In the genomic region with DNA sequence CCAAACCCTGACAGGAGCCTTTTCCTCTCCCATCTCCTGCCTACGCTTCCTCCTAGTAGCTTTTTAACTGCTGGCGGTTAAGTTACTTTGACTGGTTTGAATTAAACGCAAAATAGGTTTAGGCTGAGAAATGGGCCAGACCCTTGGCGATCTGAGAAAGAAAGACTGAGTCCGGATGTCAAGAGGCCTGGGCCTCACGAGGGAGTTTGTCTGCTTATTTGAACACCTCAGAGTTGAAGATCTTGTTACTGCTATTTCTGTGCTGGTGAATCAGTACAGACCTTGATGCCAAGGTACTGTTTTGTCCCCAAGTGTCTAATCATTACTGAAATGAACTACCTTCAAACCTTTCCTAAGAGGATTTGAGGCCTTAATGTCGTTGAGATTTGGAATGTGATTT, we compare ENCODE assay signal across 9 cellular contexts. TPM values are rescaled to one million over a fixed set of nuclear protein-coding genes. Genes with fewer than 3 reads are reported as not detected.
A peak's percentile ranks its signal among the peaks of the same experiment; 100 is the strongest.
DNase-seq lines count a peak whose midpoint lies in the region; ATAC-seq and TF ChIP-seq lines count a peak whose summit lies in the region.
"Had no signal": no experiment of that assay in that cellular context is flagged by ENCODE, and none has a peak within 500 bp of the region (broad histone marks: within the 10 kb centered on the region; RNA-seq: fewer than 3 reads in every experiment).

No MANE protein-coding gene starts in this region.

- no peaks in the 10 kb centered on the region for H3K36me3 Mint-ChIP-seq in activated CD4-positive, alpha-beta T cell treated with anti-CD3 and anti-CD28 coated beads, Interleukin-2, amount 10 ng/mL, durations not matched to agents 7 days and 5 days (ENCODE audit: low read depth)
- H3K36me3 Mint-ChIP-seq in brain: no peaks in the 10 kb centered on the region

- ATAC-seq in lower lobe of right lung (peak; percentile 3 to 22), HG03460 (IDR thresholded peaks at IDR 0.05; ENCODE audit: unreplicated experiment) (no peak), GM21447 (IDR thresholded peaks at IDR 0.05; ENCODE audit: unreplicated experiment) (no peak)

- H3K4me1 ChIP-seq in lower lobe of right lung (no peaks in the 10 kb centered on the region), thyroid gland (peaks cover 0 to 8% of the 10 kb centered on the region in 2 donors)

- WGBS in thyroid gland, 2 donors: 23 to 40% methylated on average over 7 of the region's 7 CpGs

- H3K9me3 ChIP-seq in lower lobe of right lung (no peaks in the 10 kb centered on the region), thyroid gland (no peaks in the 10 kb centered on the region)

- H3K4me1 Mint-ChIP-seq in activated CD4-positive, alpha-beta T cell treated with anti-CD3 and anti-CD28 coated beads, Interleukin-2, amount 10 ng/mL, durations not matched to agents 7 days and 5 days: peaks cover 24% of the 10 kb centered on the region
- peaks cover 34% of the 10 kb centered on the region for H3K4me1 Mint-ChIP-seq in brain

- peak overlapping the region; percentile 71 for H3K4me3 Mint-ChIP-seq in activated CD4-positive, alpha-beta T cell treated with anti-CD3 and anti-CD28 coated beads, Interleukin-2, amount 10 ng/mL, durations not matched to agents 7 days and 5 days
- peak overlapping the region; percentile 89 to 96 (median 92) for H3K4me3 Mint-ChIP-seq in brain

- TF ChIP-seq CTCF in brain (conservative IDR thresholded peaks at IDR 0.05): no peak
- TF ChIP-seq CTCF in lower lobe of right lung (IDR thresholded peaks at IDR 0.05): no peak
- no peak for TF ChIP-seq CTCF in thyroid gland (IDR thresholded peaks at IDR 0.05)

- peak overlapping the region; percentile 83 for H3K27ac Mint-ChIP-seq in activated CD4-positive, alpha-beta T cell treated with anti-CD3 and anti-CD28 coated beads, Interleukin-2, amount 10 ng/mL, durations not matched to agents 7 days and 5 days
- peak overlapping the region; percentile 22 to 89 (median 70) for H3K27ac Mint-ChIP-seq in brain

- H3K36me3 ChIP-seq in lower lobe of right lung (no peaks in the 10 kb centered on the region), thyroid gland (no peaks in the 10 kb centered on the region)

- H3K27ac ChIP-seq in lower lobe of right lung (peak overlapping the region; percentile 62), thyroid gland (peak overlapping the region in 2 of 3 donors; percentile 33 to 41)
- H3K27ac ChIP-seq: C4-2B had no signal

- intact Hi-C loops in lower lobe of right lung (cut with DNase I) (no loop called here), thyroid gland (cut with DNase I) (no loop called here)

- no peaks in the 10 kb centered on the region for H3K9me3 Mint-ChIP-seq in activated CD4-positive, alpha-beta T cell treated with anti-CD3 and anti-CD28 coated beads, Interleukin-2, amount 10 ng/mL, durations not matched to agents 7 days and 5 days
- H3K9me3 Mint-ChIP-seq in brain: peaks cover 0 to 3% (median 0%) of the 10 kb centered on the region in 5 experiments

- H3K4me3 ChIP-seq in lower lobe of right lung (peak overlapping the region; percentile 53), thyroid gland (replicated peaks in 1 of 3) (peak overlapping the region in 2 of 3 donors; percentile 40 to 49)

- H3K27me3 ChIP-seq in lower lobe of right lung (ENCODE audit: low read depth) (no peaks in the 10 kb centered on the region), thyroid gland (no peaks in the 10 kb centered on the region)

- CTCF ChIA-PET in activated CD4-positive, alpha-beta T cell treated with anti-CD3 and anti-CD28 coated beads, Interleukin-2, amount 10 ng/mL, durations not matched to agents 7 days and 5 days (lab: Charles Lee): no interaction called here

- no peak for DNase-seq in activated CD4-positive, alpha-beta T cell treated with anti-CD3 and anti-CD28 coated beads, Interleukin-2, amount 10 ng/mL, durations not matched to agents 7 days and 5 days
- DNase-seq in activated CD4-positive, alpha-beta T cell treated with anti-CD3 and anti-CD28 coated beads, Interleukin-2, amount 50 U/mL, for 48 hours: no peak
- DNase-seq in lower lobe of right lung (no peak), thyroid gland (no peak), NCI-H2171 treated with DMSO at 0.1 percent for 48 hours (lab: John Stamatoyannopoulos, UW) (no peak)

- no peak for TF ChIP-seq POLR2A in thyroid gland (IDR thresholded peaks at IDR 0.05)

- peaks cover 21% of the 10 kb centered on the region for H3K27me3 Mint-ChIP-seq in activated CD4-positive, alpha-beta T cell treated with anti-CD3 and anti-CD28 coated beads, Interleukin-2, amount 10 ng/mL, durations not matched to agents 7 days and 5 days
- peaks cover 9% of the 10 kb centered on the region for H3K27me3 Mint-ChIP-seq in brain

- POLR2A ChIA-PET in activated CD4-positive, alpha-beta T cell treated with anti-CD3 and anti-CD28 coated beads, Interleukin-2, amount 10 ng/mL, durations not matched to agents 7 days and 5 days (lab: Charles Lee): no interaction called here

RNA-seq across cellular contexts. Expression of a gene that starts 0.8 kb away (rescaled TPM):
- total RNA-seq in activated CD4-positive, alpha-beta T cell treated with anti-CD3 and anti-CD28 coated beads, Interleukin-2, amount 10 ng/mL, durations not matched to agents 7 days and 5 days: under 1 TPM; 0.04 to 0.12 TPM
- polyA plus RNA-seq in brain (ENCODE audit: insufficient read depth, low read depth, low replicate concordance): 0.27 TPM
- total RNA-seq in lower lobe of right lung: 38.8 TPM
- 10 to 100 TPM; 13.8 to 28.3 (median 22.5) TPM for total RNA-seq in thyroid gland

Comparison
In these comparisons a context has a peak if more than half of its experiments do, and no peak if none do; other contexts are left out.
1. ATAC-seq: peak in lower lobe of right lung (2 of 2); none in HG03460 (single experiment) and GM21447 (single experiment).
2. RNA of a gene that starts 0.8 kb away (total RNA-seq): 38.8 TPM in lower lobe of right lung (single experiment) and 13.8 to 28.3 TPM in thyroid gland; 0.04 to 0.12 TPM in activated CD4-positive, alpha-beta T cell treated with anti-CD3 and anti-CD28 coated beads, Interleukin-2, amount 10 ng/mL, durations not matched to agents 7 days and 5 days; every median in the first group is over 10 times any median in the second.